In genomic region chr20:61966492-61967244, GRCh38 we compare ENCODE assay signal across 1 cellular context.
TF ChIP-seq lines count a peak whose summit lies in the region.

No MANE protein-coding gene starts in this region.

TF ChIP-seq in HepG2, 621 proteins besides CTCF, POLR2A, EP300 and RAD21 (continued from another document and continues in another):
- TF ChIP-seq ZNF609 (CRISPR knock-in tag; IDR thresholded peaks at IDR 0.05; ENCODE audit: borderline replicate concordance) (no peak), TBX2 (CRISPR knock-in tag; IDR thresholded peaks at IDR 0.05; ENCODE audit: borderline replicate concordance) (peak; percentile 38; the same call in 1 of the 2 replicates), XRCC5 (optimal IDR thresholded peaks at IDR 0.05; ENCODE audit: low read length) (peak; percentile 11), ZNF232 (CRISPR knock-in tag; IDR thresholded peaks at IDR 0.05; ENCODE audit: borderline replicate concordance) (no peak), ZNF546 (CRISPR knock-in tag; conservative IDR thresholded peaks at IDR 0.05) (peak; percentile 50; the same call in 1 of the 2 replicates), MTA1 (CRISPR knock-in tag; IDR thresholded peaks at IDR 0.05; ENCODE audit: borderline replicate concordance) (peak; percentile 44; the same call in 1 of the 2 replicates), ZNF775 (CRISPR knock-in tag; IDR thresholded peaks at IDR 0.05; ENCODE audit: borderline replicate concordance) (no peak), FOXP1 (IDR thresholded peaks at IDR 0.05) (no peak), FOXP1 (CRISPR knock-in tag; IDR thresholded peaks at IDR 0.05) (no peak), WIZ (CRISPR knock-in tag; IDR thresholded peaks at IDR 0.05) (no peak; the same call in 1 of the 2 replicates), ZBTB8A (CRISPR knock-in tag; IDR thresholded peaks at IDR 0.05; ENCODE audit: borderline replicate concordance, low read depth) (no peak), TAF15 (IDR thresholded peaks at IDR 0.05; ENCODE audit: low read depth, low read length, poor library complexity, severe bottlenecking) (peak; percentile 28), ZNF704 (CRISPR knock-in tag; IDR thresholded peaks at IDR 0.05; ENCODE audit: borderline replicate concordance) (0 out of 2 replicates have a peak, but pooled peaks have one; percentile 61), ZBTB21 (CRISPR knock-in tag; IDR thresholded peaks at IDR 0.05) (no peak), GRHL1 (CRISPR knock-in tag; conservative IDR thresholded peaks at IDR 0.05) (no peak), STAG1 (CRISPR knock-in tag; IDR thresholded peaks at IDR 0.05) (no peak), MYC (CRISPR knock-in tag; IDR thresholded peaks at IDR 0.05; ENCODE audit: borderline replicate concordance) (peak; percentile 69; the same call in 1 of the 2 replicates), ZKSCAN5 (CRISPR knock-in tag; IDR thresholded peaks at IDR 0.05) (no peak), HBP1 (CRISPR knock-in tag; IDR thresholded peaks at IDR 0.05; ENCODE audit: low read depth) (0 out of 2 replicates have a peak, but pooled peaks have one; percentile 32), ZSCAN25 (CRISPR knock-in tag; IDR thresholded peaks at IDR 0.05) (peak; percentile 63; the same call in 1 of the 2 replicates), ZFP91 (CRISPR knock-in tag; IDR thresholded peaks at IDR 0.05; ENCODE audit: borderline replicate concordance) (peak; percentile 53; the same call in 1 of the 2 replicates), SKI (IDR thresholded peaks at IDR 0.05; ENCODE audit: partially characterized antibody) (no peak), HNRNPLL (IDR thresholded peaks at IDR 0.05; ENCODE audit: low read depth, low read length, poor library complexity, severe bottlenecking) (peak; percentile 14), MIER3 (CRISPR knock-in tag; IDR thresholded peaks at IDR 0.05; ENCODE audit: borderline replicate concordance) (no peak), SRY (CRISPR knock-in tag; IDR thresholded peaks at IDR 0.05) (peak; percentile 68; the same call in 1 of the 2 replicates), MTERF4 (CRISPR knock-in tag; IDR thresholded peaks at IDR 0.05) (0 out of 2 replicates have a peak, but pooled peaks have one; percentile 45), SP4 (CRISPR knock-in tag; IDR thresholded peaks at IDR 0.05) (peak; percentile 52; the same call in 1 of the 2 replicates), SAP130 (CRISPR knock-in tag; IDR thresholded peaks at IDR 0.05; ENCODE audit: low read depth) (peak; percentile 46), IRX3 (CRISPR knock-in tag; IDR thresholded peaks at IDR 0.05; ENCODE audit: borderline replicate concordance, low read depth) (no peak), BHLHE40 (IDR thresholded peaks at IDR 0.05; ENCODE audit: low read length) (peak; percentile 50; the same call in 1 of the 2 replicates), PRDM15 (CRISPR knock-in tag; IDR thresholded peaks at IDR 0.05) (no peak), ATF4 (CRISPR knock-in tag; IDR thresholded peaks at IDR 0.05) (no peak), TFDP2 (CRISPR knock-in tag; IDR thresholded peaks at IDR 0.05) (no peak), ZNF251 (CRISPR knock-in tag; IDR thresholded peaks at IDR 0.05) (no peak), ZSCAN22 (CRISPR knock-in tag; IDR thresholded peaks at IDR 0.05) (no peak), BCL6 (CRISPR knock-in tag; IDR thresholded peaks at IDR 0.05) (no peak), PRMT3 (CRISPR knock-in tag; IDR thresholded peaks at IDR 0.05; ENCODE audit: borderline replicate concordance, low read depth) (no peak), ZBTB46 (CRISPR knock-in tag; IDR thresholded peaks at IDR 0.05; ENCODE audit: borderline replicate concordance) (no peak), ATF3 (CRISPR knock-in tag; IDR thresholded peaks at IDR 0.05) (0 out of 2 replicates have a peak, but pooled peaks have one; percentile 16)
